30 cellular contexts compared by ENCODE assay signal in the genomic region with DNA sequence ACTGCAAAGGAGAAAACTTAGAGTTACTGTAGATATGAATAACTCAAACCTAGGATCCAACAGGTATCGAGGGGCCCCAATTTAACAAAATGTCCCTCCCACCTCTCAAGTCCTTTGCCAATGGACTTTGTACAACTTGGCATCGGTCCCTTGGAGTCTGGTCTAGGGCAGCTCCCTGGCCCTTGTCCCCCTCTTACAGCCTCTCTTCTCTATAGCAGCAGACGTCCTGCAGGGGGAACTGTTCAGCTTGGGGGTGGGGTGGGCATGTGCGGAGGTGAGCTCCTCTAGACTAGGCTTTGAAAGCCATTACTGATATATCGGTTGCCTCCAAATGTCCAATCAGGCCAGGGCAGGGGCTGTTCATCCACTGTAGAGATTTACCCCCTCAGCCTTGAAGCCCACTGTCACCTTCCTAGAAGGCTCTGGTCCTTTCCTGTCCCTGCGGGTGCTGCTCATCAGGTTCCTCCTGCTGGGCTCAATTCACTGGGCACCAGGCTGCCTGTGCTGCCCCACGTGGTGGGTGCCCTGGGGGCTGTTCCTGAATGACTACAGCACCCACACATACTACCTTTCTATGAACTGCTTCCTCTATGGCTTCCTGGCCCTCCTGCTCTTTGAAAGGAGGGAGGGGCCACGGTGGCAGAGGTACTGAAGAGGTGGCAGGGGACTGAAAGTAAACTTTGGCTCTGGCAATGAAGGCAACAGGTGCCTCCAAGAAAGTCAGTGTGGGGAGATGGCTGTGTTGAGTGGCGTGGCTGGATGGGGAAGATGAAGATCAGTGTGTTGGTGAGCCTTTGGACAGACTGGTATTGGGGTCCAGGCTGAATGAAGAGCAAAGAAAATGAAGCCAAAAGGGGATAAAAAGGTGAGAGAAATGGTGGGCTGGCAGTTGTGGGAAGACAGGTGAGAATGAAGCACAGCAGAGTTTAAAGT.
DNase-seq lines count a peak whose midpoint lies in the region; ATAC-seq, FAIRE-seq and TF ChIP-seq lines count a peak whose summit lies in the region.
"Had no signal": no experiment of that assay in that cellular context is flagged by ENCODE, and none has a peak within 500 bp of the region (broad histone marks: within the 10 kb centered on the region; RNA-seq: fewer than 3 reads in every experiment).

No MANE protein-coding gene starts in this region.

- no peaks in the 10 kb centered on the region for H3K4me1 Mint-ChIP-seq in GM23338

- POLR2A ChIA-PET in IMR-90 (lab: Charles Lee; ENCODE audit: unreplicated experiment): no interaction called here

- H3K14ac ChIP-seq in IMR-90 (replicated peaks; ENCODE audit: low read depth, low read length) (peak overlapping the region; percentile 44; the same call in 1 of the 2 replicates), mesenchymal stem cell (ENCODE audit: low read length in 2 of 2) (no peak overlapping the region)

- H3K4me3 Mint-ChIP-seq in GM23338: no peak overlapping the region
- H3K4me3 Mint-ChIP-seq: activated CD4-positive, alpha-beta memory T cell treated with anti-CD3 and anti-CD28 coated beads, Interleukin-2, amount 10 ng/mL, durations not matched to agents 7 days and 5 days; stimulated activated naive B cell treated with anti-CD40 and anti-IgM and Interleukin-4, amounts not matched to agents 10 μg/mL and 1 μg/mL and 100 μg/mL, for 72 hours; T-helper 17 cell had no signal

- H4K91ac ChIP-seq in IMR-90 (ENCODE audit: insufficient read depth, low read depth, low read length) (peak overlapping the region; percentile 89), mesenchymal stem cell (ENCODE audit: low read length) (peak overlapping the region; percentile 58)

- H3K23ac ChIP-seq in IMR-90 (ENCODE audit: low read depth, low read length) (no peak overlapping the region), mesenchymal stem cell (ENCODE audit: low read length in 2 of 2) (no peak overlapping the region)

- peak overlapping the region in 1 of 2 experiments; percentile 2; a peak in 1 of 4 replicates for H4K8ac ChIP-seq in IMR-90 (ENCODE audit: low read depth in 2 of 2, low read length in 2 of 2)
- no peak overlapping the region for H4K8ac ChIP-seq in mesenchymal stem cell (ENCODE audit: low read length)

- no peak overlapping the region for H3K27ac Mint-ChIP-seq in GM23338
- H3K27ac Mint-ChIP-seq: activated CD4-positive, alpha-beta memory T cell treated with anti-CD3 and anti-CD28 coated beads, Interleukin-2, amount 10 ng/mL, durations not matched to agents 7 days and 5 days; stimulated activated naive B cell treated with anti-CD40 and anti-IgM and Interleukin-4, amounts not matched to agents 10 μg/mL and 1 μg/mL and 100 μg/mL, for 72 hours had no signal

- H2BK15ac ChIP-seq in IMR-90 (ENCODE audit: low read depth, low read length) (peak overlapping the region; percentile 99; the same call in 2 of the 3 replicates), mesenchymal stem cell (ENCODE audit: low read depth, poor library complexity, severe bottlenecking) (peak overlapping the region; percentile 62)

- H3K4me3 ChIP-seq in GM23338 (no peak overlapping the region), IMR-90 (ENCODE audit: insufficient read depth, low read depth, low read length) (no peak overlapping the region), brain microvascular endothelial cell (ENCODE audit: low read depth, low read length) (no peak overlapping the region), mesenchymal stem cell (ENCODE audit: insufficient read depth in 1 of 2, low read depth in 1 of 2, low read length in 2 of 2) (no peak overlapping the region)
- H3K4me3 ChIP-seq: ascending aorta, coronary artery, left lung, PC-9, psoas muscle, suprapubic skin, upper lobe of right lung had no signal

- H3K79me1 ChIP-seq in IMR-90 (ENCODE audit: low read depth in 1 of 2, low read length in 2 of 2): peaks cover 5 to 23% of the 10 kb centered on the region in 2 experiments; a peak in 3 of 4 replicates
- H3K79me1 ChIP-seq in mesenchymal stem cell (replicated peaks; ENCODE audit: low read length, poor library complexity, severe bottlenecking): no peaks in the 10 kb centered on the region

- H3K9me3 Mint-ChIP-seq in GM23338: no peaks in the 10 kb centered on the region
- H3K9me3 Mint-ChIP-seq: activated CD4-positive, alpha-beta memory T cell treated with anti-CD3 and anti-CD28 coated beads, Interleukin-2, amount 10 ng/mL, durations not matched to agents 7 days and 5 days; stimulated activated naive B cell treated with anti-CD40 and anti-IgM and Interleukin-4, amounts not matched to agents 10 μg/mL and 1 μg/mL and 100 μg/mL, for 72 hours had no signal

- no peak for TF ChIP-seq RAD21 in IMR-90 (IDR thresholded peaks at IDR 0.05; ENCODE audit: low read length)

- CTCF ChIA-PET in IMR-90 (lab: Yijun Ruan, JAX): no interaction called here

- H3K18ac ChIP-seq in IMR-90 (ENCODE audit: low read depth, low read length) (peak overlapping the region; percentile 91; the same call in 1 of the 2 replicates), mesenchymal stem cell (ENCODE audit: low read depth in 1 of 2, low read length in 2 of 2) (no peak overlapping the region)

- H2AK9ac ChIP-seq in IMR-90 (replicated peaks; ENCODE audit: low read depth, low read length, poor library complexity): no peak overlapping the region

- H3K36me3 Mint-ChIP-seq in GM23338 (ENCODE audit: low read depth): no peaks in the 10 kb centered on the region

- intact Hi-C loops in IMR-90 (cut with micrococcal nuclease): no loop called here

- H3K9me3 ChIP-seq in IMR-90 (ENCODE audit: control insufficient read depth, insufficient read depth, low read length) (no peaks in the 10 kb centered on the region), mesenchymal stem cell (ENCODE audit: control insufficient read depth, low read length) (no peaks in the 10 kb centered on the region)
- H3K9me3 ChIP-seq: ascending aorta, left lung, psoas muscle, suprapubic skin, upper lobe of right lung had no signal

- H3K4ac ChIP-seq in IMR-90 (ENCODE audit: low read depth, low read length) (peak overlapping the region; percentile 85), mesenchymal stem cell (ENCODE audit: low read depth in 1 of 2, low read length in 2 of 2) (no peak overlapping the region)

- in situ Hi-C loops in IMR-90 (cut with MboI; ENCODE audit: low sequenced_read_pairs) (no loop called here), brain microvascular endothelial cell (cut with HindIII; ENCODE audit: low pct_ligation_motif_present, low sequenced_read_pairs) (no loop called here)

- no peak overlapping the region for H2BK12ac ChIP-seq in mesenchymal stem cell (ENCODE audit: low read length in 2 of 2)

- H3K9ac ChIP-seq in IMR-90 (ENCODE audit: low read depth, low read length): no peak overlapping the region
- no peak overlapping the region for H3K9ac ChIP-seq in mesenchymal stem cell (ENCODE audit: low read length)

- peaks cover 13% of the 10 kb centered on the region for H3K9me1 ChIP-seq in IMR-90 (ENCODE audit: insufficient read depth, low read length)

- H3K4me2 ChIP-seq in GM23338 (no peak overlapping the region), IMR-90 (ENCODE audit: low read depth, low read length) (no peak overlapping the region), mesenchymal stem cell (ENCODE audit: low read length, poor library complexity, severe bottlenecking) (no peak overlapping the region)
- H3K4me2 ChIP-seq: PC-9 had no signal

- H3K4me1 ChIP-seq in GM23338 (ENCODE audit: insufficient read depth) (no peaks in the 10 kb centered on the region), IMR-90 (ENCODE audit: control insufficient read depth, insufficient read depth, low read length) (peaks cover 12% of the 10 kb centered on the region), mesenchymal stem cell (ENCODE audit: control insufficient read depth, insufficient read depth, low read depth, low read length) (peaks cover 2% of the 10 kb centered on the region)
- H3K4me1 ChIP-seq: ascending aorta, upper lobe of right lung had no signal

- no peaks in the 10 kb centered on the region for H3K27me3 Mint-ChIP-seq in GM23338 (ENCODE audit: insufficient read depth, low read depth, poor library complexity)
- H3K27me3 Mint-ChIP-seq: activated CD4-positive, alpha-beta memory T cell treated with anti-CD3 and anti-CD28 coated beads, Interleukin-2, amount 10 ng/mL, durations not matched to agents 7 days and 5 days; stimulated activated naive B cell treated with anti-CD40 and anti-IgM and Interleukin-4, amounts not matched to agents 10 μg/mL and 1 μg/mL and 100 μg/mL, for 72 hours; T-helper 17 cell had no signal

- dilution Hi-C loops in IMR-90 (cut with HindIII; ENCODE audit: low sequenced_read_pairs, unreplicated experiment): no loop called here

- H3K27me3 ChIP-seq in GM23338 (ENCODE audit: insufficient read depth): no peaks in the 10 kb centered on the region
- no peaks in the 10 kb centered on the region for H3K27me3 ChIP-seq in IMR-90 (ENCODE audit: control insufficient read depth, insufficient read depth, low read length)
- H3K27me3 ChIP-seq in brain microvascular endothelial cell (replicated peaks): no peaks in the 10 kb centered on the region
- no peaks in the 10 kb centered on the region for H3K27me3 ChIP-seq in mesenchymal stem cell (ENCODE audit: control insufficient read depth in 1 of 2, insufficient read depth in 1 of 2, low read length in 2 of 2)
- H3K27me3 ChIP-seq: ascending aorta, left lung, suprapubic skin, upper lobe of right lung had no signal

- 100% methylated on average over 1 of the region's 9 CpGs; no CpG with 5 or more reads in 1 of the 2 experiments for WGBS in IMR-90 (ENCODE audit: extremely low coverage in 2 of 2, insufficient read length in 1 of 2), 2 experiments
- WGBS in mesenchymal stem cell: 79% methylated on average over 9 of the region's 9 CpGs

- no peaks in the 10 kb centered on the region for H3K36me3 ChIP-seq in GM23338 (ENCODE audit: insufficient read depth)
- H3K36me3 ChIP-seq in IMR-90 (ENCODE audit: control insufficient read depth, insufficient read depth, low read length): no peaks in the 10 kb centered on the region
- H3K36me3 ChIP-seq in brain microvascular endothelial cell (replicated peaks): no peaks in the 10 kb centered on the region
- H3K36me3 ChIP-seq in mesenchymal stem cell (ENCODE audit: control insufficient read depth in 1 of 2, insufficient read depth in 2 of 2, low read depth in 1 of 2, low read length in 2 of 2): peaks cover 2 to 20% of the 10 kb centered on the region in 2 experiments
- H3K36me3 ChIP-seq: upper lobe of right lung had no signal

- peak overlapping the region; percentile 73; the same call in 1 of the 2 replicates for H2BK20ac ChIP-seq in IMR-90 (ENCODE audit: low read depth, low read length)

- TF ChIP-seq CTCF in GM23338 (conservative IDR thresholded peaks at IDR 0.05; ENCODE audit: low read depth in 2 of 2) (peak; percentile 50 to 54), IMR-90 (conservative IDR thresholded peaks at IDR 0.05; ENCODE audit: low read depth, low read length) (no peak), brain microvascular endothelial cell (IDR thresholded peaks at IDR 0.05; ENCODE audit: low read depth, low read length, missing control alignments) (peak; percentile 23), D721Med (IDR thresholded peaks at IDR 0.05; ENCODE audit: insufficient read depth, missing control alignments) (no peak)

- ATAC-seq in GM23338: peak; percentile 86
- no peak for ATAC-seq in IMR-90 (ENCODE audit: low read depth)
- ATAC-seq in GM21528 (IDR thresholded peaks at IDR 0.05; ENCODE audit: low FRiP score, unreplicated experiment): no peak
- ATAC-seq: activated CD4-positive, CD25-positive, alpha-beta regulatory T cell treated with anti-CD3 and anti-CD28 coated beads, Interleukin-2, amount 50 U/mL, for 24 hours; left lung; stimulated activated naive B cell treated with anti-CD40 and anti-IgM and Interleukin-4, amounts not matched to agents 10 μg/mL and 1 μg/mL and 100 μg/mL, for 72 hours; T-helper 17 cell; upper lobe of right lung had no signal

- H2BK120ac ChIP-seq in IMR-90 (ENCODE audit: low read depth, low read length): peak overlapping the region; percentile 72
- H2BK120ac ChIP-seq in mesenchymal stem cell (ENCODE audit: low read depth, low read length): no peak overlapping the region

- FAIRE-seq in D721Med (lab: Jason Lieb, UNC): no peak
- FAIRE-seq: GM12892, TTC549 had no signal

- H3K79me2 ChIP-seq in GM23338 (replicated peaks; ENCODE audit: insufficient read depth): no peaks in the 10 kb centered on the region

- no TSS peak for BruUV-seq in IMR-90 (replicated peaks; lab: Mats Ljungman, UMichigan)

- H3K56ac ChIP-seq in IMR-90 (ENCODE audit: extremely low read depth, insufficient read depth, low read length): no peak overlapping the region

- H2AK5ac ChIP-seq in IMR-90 (ENCODE audit: low read depth, low read length) (peak overlapping the region; percentile 75; the same call in 1 of the 2 replicates), mesenchymal stem cell (ENCODE audit: low read length, severe bottlenecking) (no peak overlapping the region)

- H4K5ac ChIP-seq in IMR-90 (ENCODE audit: low read depth, low read length): no peak overlapping the region

- no peak for TF ChIP-seq POLR2A in IMR-90 (IDR thresholded peaks at IDR 0.05; ENCODE audit: low read depth, low read length)

- H2AFZ ChIP-seq in GM23338 (no peak overlapping the region), IMR-90 (replicated peaks; ENCODE audit: low read length, poor library complexity) (peak overlapping the region; percentile 14), mesenchymal stem cell (ENCODE audit: low read depth, low read length) (no peak overlapping the region)
- H2AFZ ChIP-seq: PC-9 had no signal

- H2BK5ac ChIP-seq in IMR-90 (ENCODE audit: low read depth, low read length, poor library complexity, severe bottlenecking): no peak overlapping the region
- no peak overlapping the region for H2BK5ac ChIP-seq in mesenchymal stem cell (ENCODE audit: low read depth, low read length, poor library complexity, severe bottlenecking)

- H3F3A ChIP-seq in GM23338 (replicated peaks; ENCODE audit: low read depth): no peaks in the 10 kb centered on the region

- H3K27ac ChIP-seq in GM23338 (ENCODE audit: low read depth) (no peak overlapping the region), IMR-90 (ENCODE audit: insufficient read depth, low read length) (no peak overlapping the region), brain microvascular endothelial cell (no peak overlapping the region), mesenchymal stem cell (ENCODE audit: low read length, poor library complexity, severe bottlenecking) (no peak overlapping the region)
- H3K27ac ChIP-seq: ascending aorta, coronary artery, left lung, PC-9, psoas muscle, suprapubic skin, upper lobe of right lung had no signal

- peak; percentile 40 for DNase-seq in GM23338 (ENCODE audit: low spot score)
- no peak for DNase-seq in IMR-90
- no peak for DNase-seq in brain microvascular endothelial cell
- no peak for DNase-seq in mesenchymal stem cell
- no peak for DNase-seq in kidney tubule cell (ENCODE audit: low spot score)
- DNase-seq in D721Med (ENCODE audit: insufficient read length, low spot score): no peak
- no peak for DNase-seq in stimulated activated CD4-positive, alpha-beta T cell treated with anti-CD3 and anti-CD28 coated beads, Interleukin-12 subunit alpha, Interleukin-12 subunit beta, amount 100 ng/mL, for 4 hours
- DNase-seq: activated CD4-positive, alpha-beta memory T cell treated with anti-CD3 and anti-CD28 coated beads, Interleukin-2, amount 10 ng/mL, durations not matched to agents 7 days and 5 days; activated effector memory CD4-positive, alpha-beta T cell treated with Interleukin-2 at 50 U/mL for 16 hours; effector CD8-positive, alpha-beta T cell; EL; glutamatergic neuron; left lung; NCI-H1417 treated with DMSO at 0.1 percent for 48 hours; NCI-H2029 treated with DMSO at 0.1 percent for 48 hours; NCI-H526 treated with DMSO at 0.1 percent for 48 hours; PC-9; psoas muscle; Right ventricle myocardium superior; stimulated activated CD4-positive, alpha-beta T cell treated with anti-CD3 and anti-CD28 coated beads, Interleukin-15, amount 100 ng/mL, for 24 hours; stimulated activated naive B cell treated with anti-CD40 and anti-IgM and Interleukin-4, amounts not matched to agents 10 μg/mL and 1 μg/mL and 100 μg/mL, for 72 hours; T-helper 17 cell; upper lobe of right lung had no signal

- H3K9me2 ChIP-seq in GM23338 (ENCODE audit: insufficient read depth): no peaks in the 10 kb centered on the region

- no peaks in the 10 kb centered on the region for H4K20me1 ChIP-seq in GM23338 (replicated peaks; ENCODE audit: insufficient read depth)
- H4K20me1 ChIP-seq in IMR-90 (ENCODE audit: insufficient read depth, low read length): no peaks in the 10 kb centered on the region

Comparison
In these comparisons a context has a peak if more than half of its experiments do, and no peak if none do; other contexts are left out.
1. CTCF ChIP-seq: peak in GM23338 (2 of 2) and brain microvascular endothelial cell (single experiment); none in IMR-90 (single experiment) and D721Med (single experiment).